In genomic region chr3:39222939-39223338, GRCh38 we compare ENCODE assay signal across 18 cellular contexts. TPM values are rescaled to one million over a fixed set of nuclear protein-coding genes. Genes with fewer than 3 reads are reported as not detected.
A peak's percentile ranks its signal among the peaks of the same experiment; 100 is the strongest.
DNase-seq lines count a peak whose midpoint lies in the region; ATAC-seq, FAIRE-seq and TF ChIP-seq lines count a peak whose summit lies in the region.
"Had no signal": no experiment of that assay in that cellular context is flagged by ENCODE, and none has a peak within 500 bp of the region (broad histone marks: within the 10 kb centered on the region; RNA-seq: fewer than 3 reads in every experiment).

No MANE protein-coding gene starts in this region.

- H3K9me3 ChIP-seq in CD8-positive, alpha-beta memory T cell (ENCODE audit: low read length) = no peaks in the 10 kb centered on the region
- H3K9me3 ChIP-seq: Caco-2 had no signal

- FAIRE-seq in frontal cortex (lab: Jason Lieb, UNC) = no peak
- FAIRE-seq: G401.6, H1 had no signal

- intact Hi-C loops in natural killer cell (cut with micrococcal nuclease) = loop anchor here (1.0 to 2.0 kb wide), 4 partner anchors 11 to 56 kb away; no protein-coding TSS in a partner anchor

- no peak for TF ChIP-seq CTCF in natural killer cell (IDR thresholded peaks at IDR 0.05)

- no peaks in the 10 kb centered on the region for H3K27me3 ChIP-seq in CD8-positive, alpha-beta memory T cell (ENCODE audit: insufficient read depth, low read length, poor library complexity, severe bottlenecking)

- H3K27ac ChIP-seq in CD8-positive, alpha-beta memory T cell (ENCODE audit: low read depth, low read length) = no peak overlapping the region
- H3K27ac ChIP-seq: GM23248 had no signal

- peaks cover 47% of the 10 kb centered on the region in 3 donors for H3K4me1 Mint-ChIP-seq in CD8-positive, alpha-beta memory T cell
- H3K4me1 Mint-ChIP-seq in central memory CD8-positive, alpha-beta T cell = peaks cover 53% of the 10 kb centered on the region
- H3K4me1 Mint-ChIP-seq in natural killer cell = peaks cover 73 to 79% of the 10 kb centered on the region in 2 donors

- no peak for DNase-seq in CD8-positive, alpha-beta memory T cell
- DNase-seq in central memory CD8-positive, alpha-beta T cell (ENCODE audit: low spot score in 2 of 2) = no peak
- DNase-seq in natural killer cell (no peak), frontal cortex (ENCODE audit: low spot score in 2 of 2) (no peak)
- DNase-seq in activated T-cell treated with anti-CD3 and anti-CD28 coated beads, Interleukin-2, amount 50 U/mL, for 1 hour = no peak
- DNase-seq: C1 segment of cervical spinal cord; Caco-2; CD4-positive, alpha-beta memory T cell; DMS153; DND-41; GM23248; H7; HCEC 1CT had no signal

- no peaks in the 10 kb centered on the region for H3K9me3 Mint-ChIP-seq in CD8-positive, alpha-beta memory T cell
- H3K9me3 Mint-ChIP-seq in central memory CD8-positive, alpha-beta T cell = no peaks in the 10 kb centered on the region
- H3K9me3 Mint-ChIP-seq in natural killer cell = peaks cover 2 to 4% of the 10 kb centered on the region in 2 donors

- H3K27me3 Mint-ChIP-seq in CD8-positive, alpha-beta memory T cell = peaks cover 0 to 1% of the 10 kb centered on the region in 2 donors
- no peaks in the 10 kb centered on the region for H3K27me3 Mint-ChIP-seq in central memory CD8-positive, alpha-beta T cell
- no peaks in the 10 kb centered on the region for H3K27me3 Mint-ChIP-seq in natural killer cell (ENCODE audit: low read depth in 2 of 2)

- CTCF ChIA-PET in CD8-positive, alpha-beta memory T cell (lab: Charles Lee) = no interaction called here

- H3K4me1 ChIP-seq in CD8-positive, alpha-beta memory T cell (ENCODE audit: insufficient read depth, low read length) = peaks cover 12% of the 10 kb centered on the region
- H3K4me1 ChIP-seq: Caco-2 had no signal

- H3K4me3 Mint-ChIP-seq in CD8-positive, alpha-beta memory T cell = peak overlapping the region in 3 of 7 donors; percentile 4 to 55 (median 17)
- peak overlapping the region; percentile 23 for H3K4me3 Mint-ChIP-seq in central memory CD8-positive, alpha-beta T cell
- H3K4me3 Mint-ChIP-seq in natural killer cell = peak overlapping the region; percentile 89
- H3K4me3 Mint-ChIP-seq: CD4-positive, alpha-beta memory T cell had no signal

- H3K36me3 ChIP-seq in CD8-positive, alpha-beta memory T cell (ENCODE audit: insufficient read depth, low read length) = no peaks in the 10 kb centered on the region

- no peak for ATAC-seq in central memory CD8-positive, alpha-beta T cell (replicated peaks; ENCODE audit: extremely low read depth, poor library complexity, severe bottlenecking)
- ATAC-seq in natural killer cell (peak; percentile 45 to 69 (median 63)), HG02763 (IDR thresholded peaks at IDR 0.05; ENCODE audit: unreplicated experiment) (no peak)

- H3K36me3 Mint-ChIP-seq in CD8-positive, alpha-beta memory T cell = peaks cover 0 to 3% (median 0%) of the 10 kb centered on the region in 3 donors
- no peaks in the 10 kb centered on the region for H3K36me3 Mint-ChIP-seq in central memory CD8-positive, alpha-beta T cell (ENCODE audit: insufficient read depth)
- H3K36me3 Mint-ChIP-seq in natural killer cell = no peaks in the 10 kb centered on the region
- H3K36me3 Mint-ChIP-seq: CD4-positive, alpha-beta memory T cell had no signal

- H3K27ac Mint-ChIP-seq in CD8-positive, alpha-beta memory T cell = peak overlapping the region in 6 of 8 donors; percentile 12 to 81 (median 46)
- H3K27ac Mint-ChIP-seq in central memory CD8-positive, alpha-beta T cell (ENCODE audit: low read depth) = peak overlapping the region; percentile 61
- H3K27ac Mint-ChIP-seq in natural killer cell = peak overlapping the region; percentile 86 to 89

- POLR2A ChIA-PET in CD8-positive, alpha-beta memory T cell (lab: Charles Lee) = no interaction called here

- no peak overlapping the region for H3K4me3 ChIP-seq in CD8-positive, alpha-beta memory T cell (ENCODE audit: low read length)
- H3K4me3 ChIP-seq: GM23248 had no signal

RNA-seq across cellular contexts. Expression of gene XIRP1, which starts 30.5 kb away (rescaled TPM):
- total RNA-seq in CD8-positive, alpha-beta memory T cell = 1 to 10 TPM; 4.1 to 5.3 TPM
- polyA plus RNA-seq in CD8-positive, alpha-beta memory T cell = not detected
- under 1 TPM; 0.14 to 0.40 (median 0.24) TPM for total RNA-seq in natural killer cell
- not detected for total RNA-seq in frontal cortex
- total RNA-seq: A172; A673; Caco-2; CD4-positive, alpha-beta memory T cell; GM23248; H1; H7 had no signal
- polyA plus RNA-seq: GM23248, H1 had no signal

RNA-seq across cellular contexts. Expression of gene CX3CR1, which starts 56.9 kb away (rescaled TPM):
- 1 to 10 TPM in 1 of 2 experiments, under 1 TPM in 1; 0.74 to 1.1 TPM for total RNA-seq in CD8-positive, alpha-beta memory T cell
- 98.7 TPM for polyA plus RNA-seq in CD8-positive, alpha-beta memory T cell
- 100 to 1,000 TPM; 203 to 459 (median 405) TPM for total RNA-seq in natural killer cell
- total RNA-seq in frontal cortex = 7.3 TPM
- total RNA-seq: A172, A673, GM23248, H1 had no signal
- polyA plus RNA-seq: GM23248 had no signal

Comparison
In these comparisons a context has a peak if more than half of its experiments do, and no peak if none do; other contexts are left out.
1. ATAC-seq: peak in natural killer cell (3 of 3); none in central memory CD8-positive, alpha-beta T cell (single experiment) and HG02763 (single experiment).
2. RNA of gene CX3CR1, which starts 56.9 kb away (total RNA-seq): 203 to 459 TPM in natural killer cell; 7.3 TPM in frontal cortex (single experiment) and 0.74 to 1.1 TPM in CD8-positive, alpha-beta memory T cell; every median in the first group is over 10 times any median in the second.
3. Peak in every context shown above with its lines, with median percentiles within 50 percentile points of each other: H3K27ac Mint-ChIP-seq.